In genomic region chr17:28842282-28843012, GRCh38 we compare ENCODE assay signal across 8 cellular contexts. TPM values are rescaled to one million over a fixed set of nuclear protein-coding genes. Genes with fewer than 3 reads are reported as not detected.
A peak's percentile ranks its signal among the peaks of the same experiment; 100 is the strongest.
DNase-seq lines count a peak whose midpoint lies in the region; ATAC-seq and TF ChIP-seq lines count a peak whose summit lies in the region.

Gene FAM222B (minus strand): TSS chr17:28842790. CDS start chr17:28766667, 76,123 bp downstream.

- H2AFZ ChIP-seq in Karpas-422 (ENCODE audit: low read length): peak within 1 kb of the TSS; percentile 60

- peak within 1 kb of the TSS; percentile 72 for H3K4me3 ChIP-seq in Karpas-422 (ENCODE audit: low read length)
- peak within 1 kb of the TSS; percentile 96 for H3K4me3 ChIP-seq in fibroblast of mammary gland (ENCODE audit: control insufficient read depth, low read depth, low read length)
- peak within 1 kb of the TSS; percentile 77 for H3K4me3 ChIP-seq in naive thymus-derived CD4-positive, alpha-beta T cell (ENCODE audit: low read length)

- peak within 1 kb of the TSS; percentile 96 to 100 (median 98) for H3K4me3 Mint-ChIP-seq in naive thymus-derived CD4-positive, alpha-beta T cell
- H3K4me3 Mint-ChIP-seq in stimulated activated memory B cell treated with anti-CD40 and anti-IgM and Interleukin-4, amounts not matched to agents 10 μg/mL and 1 μg/mL and 100 μg/mL, for 72 hours: peak within 1 kb of the TSS; percentile 93

- no peak for TF ChIP-seq CTCF in RWPE1 (conservative IDR thresholded peaks at IDR 0.05; ENCODE audit: low read depth)
- no peak for TF ChIP-seq CTCF in fibroblast of mammary gland (conservative IDR thresholded peaks at IDR 0.05; ENCODE audit: control insufficient read depth, insufficient read depth, low read depth, low read length)

- peak; percentile 71 for ATAC-seq in GM21717 (IDR thresholded peaks at IDR 0.05; ENCODE audit: unreplicated experiment)
- ATAC-seq in naive thymus-derived CD4-positive, alpha-beta T cell: peak; percentile 98
- ATAC-seq in stimulated activated memory B cell treated with anti-CD40 and anti-IgM and Interleukin-4, amounts not matched to agents 10 μg/mL and 1 μg/mL and 100 μg/mL, for 72 hours: peak; percentile 99

- H3K27ac ChIP-seq in Karpas-422 (ENCODE audit: low read length) (peak within 1 kb of the TSS; percentile 25; the same call in 1 of the 2 replicates), RWPE1 (peak within 1 kb of the TSS; percentile 82)
- H3K27ac ChIP-seq in naive thymus-derived CD4-positive, alpha-beta T cell (ENCODE audit: low read depth, low read length): peak within 1 kb of the TSS; percentile 78

- peaks cover 48% of the 10 kb centered on the region for H3K79me2 ChIP-seq in Karpas-422 (ENCODE audit: low read length)

- H3K36me3 ChIP-seq in Karpas-422 (ENCODE audit: insufficient read depth, low read length): no peaks in the 10 kb centered on the region
- H3K36me3 ChIP-seq in naive thymus-derived CD4-positive, alpha-beta T cell (ENCODE audit: control insufficient read depth in 2 of 3, insufficient read depth in 3 of 3, low read length in 3 of 3): peaks cover 0 to 11% (median 0%) of the 10 kb centered on the region in 3 experiments

- no peaks in the 10 kb centered on the region for H3K9me2 ChIP-seq in Karpas-422 (replicated peaks; ENCODE audit: insufficient read depth, low read length)

- peaks cover 11% of the 10 kb centered on the region for H3K4me1 ChIP-seq in Karpas-422 (ENCODE audit: low read length)
- H3K4me1 ChIP-seq in naive thymus-derived CD4-positive, alpha-beta T cell (ENCODE audit: control insufficient read depth in 2 of 2, insufficient read depth in 2 of 2, low read length in 2 of 2): peaks cover 8 to 13% of the 10 kb centered on the region in 2 donors

- H3K9ac ChIP-seq in Karpas-422 (ENCODE audit: low read length): peak within 1 kb of the TSS; percentile 79

- intact Hi-C loops in naive thymus-derived CD4-positive, alpha-beta T cell (cut with micrococcal nuclease): loop anchor here (1.0 to 2.0 kb wide), 9 partner anchors 12 to 116 kb away; partner anchors contain the start of genes DHRS13 (in 1 of the 2), FLOT2 (in 1 of the 2), NEK8 (in 1 of the 2) and TLCD1 (in 1 of the 2)

- H3K27ac Mint-ChIP-seq in naive thymus-derived CD4-positive, alpha-beta T cell: peak within 1 kb of the TSS; percentile 83 to 97 (median 92)
- H3K27ac Mint-ChIP-seq in stimulated activated memory B cell treated with anti-CD40 and anti-IgM and Interleukin-4, amounts not matched to agents 10 μg/mL and 1 μg/mL and 100 μg/mL, for 72 hours: peak within 1 kb of the TSS; percentile 91

- no peaks in the 10 kb centered on the region for H3K27me3 Mint-ChIP-seq in naive thymus-derived CD4-positive, alpha-beta T cell
- H3K27me3 Mint-ChIP-seq in stimulated activated memory B cell treated with anti-CD40 and anti-IgM and Interleukin-4, amounts not matched to agents 10 μg/mL and 1 μg/mL and 100 μg/mL, for 72 hours: no peaks in the 10 kb centered on the region

- DNase-seq in DMS 273 (lab: John Stamatoyannopoulos, UW; ENCODE audit: unreplicated experiment) (peak; percentile 96), Karpas-422 (peak; percentile 95), RWPE1 (ENCODE audit: low spot score) (peak; percentile 95), fibroblast of mammary gland (ENCODE audit: low read depth) (peak; percentile 75)
- peak; percentile 57 to 80 for DNase-seq in activated T-helper 1 cell treated with anti-CD3 and anti-CD28 coated beads, Interleukin-2, amount 50 U/mL, for 16 hours (ENCODE audit: low read depth in 1 of 2, low spot score in 1 of 2)
- DNase-seq in naive thymus-derived CD4-positive, alpha-beta T cell: peak; percentile 80 to 91 (median 86)

- no peaks in the 10 kb centered on the region for H4K20me1 ChIP-seq in Karpas-422 (ENCODE audit: insufficient read depth, low read depth, low read length)

- H3K4me2 ChIP-seq in Karpas-422 (ENCODE audit: low read depth, low read length, poor library complexity, severe bottlenecking): peak within 1 kb of the TSS; percentile 94

- CTCF ChIA-PET in RWPE1 (lab: Yijun Ruan, JAX): interaction anchor here (0.6 to 1.4 kb wide), 2 partner anchors 61 to 79 kb away, joined by 3 to 7 read pairs; no protein-coding TSS in a partner anchor
- CTCF ChIA-PET in naive thymus-derived CD4-positive, alpha-beta T cell (lab: Charles Lee): interaction anchor here (0.9 to 1.9 kb wide), 5 partner anchors 49 to 270 kb away, joined by 3 to 7 read pairs (median 5); no protein-coding TSS in a partner anchor

- H3K36me3 Mint-ChIP-seq in naive thymus-derived CD4-positive, alpha-beta T cell: peaks cover 0 to 10% (median 0%) of the 10 kb centered on the region in 5 donors
- H3K36me3 Mint-ChIP-seq in stimulated activated memory B cell treated with anti-CD40 and anti-IgM and Interleukin-4, amounts not matched to agents 10 μg/mL and 1 μg/mL and 100 μg/mL, for 72 hours: no peaks in the 10 kb centered on the region

- H3K9me3 ChIP-seq in Karpas-422 (ENCODE audit: low read length): no peaks in the 10 kb centered on the region
- H3K9me3 ChIP-seq in naive thymus-derived CD4-positive, alpha-beta T cell (ENCODE audit: control insufficient read depth in 2 of 3, low read length in 3 of 3): no peaks in the 10 kb centered on the region

- POLR2A ChIA-PET in RWPE1 (lab: Yijun Ruan, JAX; ENCODE audit: low non-redundant PET): interaction anchor here (0.6 kb wide), 2 partner anchors 16 to 80 kb away, joined by 3 to 5 read pairs; no protein-coding TSS in a partner anchor
- POLR2A ChIA-PET in naive thymus-derived CD4-positive, alpha-beta T cell (lab: Charles Lee): interaction anchor here (0.7 to 3.1 kb wide), 18 partner anchors 11 to 123 kb away, joined by 3 to 22 read pairs (median 4); partner anchors contain the start of genes FLOT2 and RPL23A

- no peaks in the 10 kb centered on the region for H3K9me3 Mint-ChIP-seq in naive thymus-derived CD4-positive, alpha-beta T cell
- no peaks in the 10 kb centered on the region for H3K9me3 Mint-ChIP-seq in stimulated activated memory B cell treated with anti-CD40 and anti-IgM and Interleukin-4, amounts not matched to agents 10 μg/mL and 1 μg/mL and 100 μg/mL, for 72 hours

- H3K4me1 Mint-ChIP-seq in naive thymus-derived CD4-positive, alpha-beta T cell: peaks cover 6 to 31% (median 26%) of the 10 kb centered on the region in 7 donors
- H3K4me1 Mint-ChIP-seq in stimulated activated memory B cell treated with anti-CD40 and anti-IgM and Interleukin-4, amounts not matched to agents 10 μg/mL and 1 μg/mL and 100 μg/mL, for 72 hours: peaks cover 23% of the 10 kb centered on the region

- H3K27me3 ChIP-seq in Karpas-422 (ENCODE audit: low read length): no peaks in the 10 kb centered on the region
- no peaks in the 10 kb centered on the region for H3K27me3 ChIP-seq in naive thymus-derived CD4-positive, alpha-beta T cell (ENCODE audit: control insufficient read depth in 2 of 2, insufficient read depth in 2 of 2, low read length in 2 of 2)

RNA-seq across cellular contexts. Expression of gene FAM222B, which starts in this region (rescaled TPM):
- 8.0 and 9.6 TPM in 2 replicates for total RNA-seq in Karpas-422 (2014; rRNA removed; shearing (Covaris generic); ENCODE audit: low replicate concordance)
- 10 to 100 TPM; 16.5 to 24.4 (median 22.3) TPM for total RNA-seq in naive thymus-derived CD4-positive, alpha-beta T cell
- 10 to 100 TPM; 11.8 to 23.1 TPM for polyA plus RNA-seq in naive thymus-derived CD4-positive, alpha-beta T cell

Comparison
In these comparisons a context has a peak if more than half of its experiments do, and no peak if none do; other contexts are left out.
1. Peak in every context shown above with its lines: DNase-seq, ATAC-seq, H3K4me3 ChIP-seq and H3K27ac ChIP-seq.
2. H3K27ac ChIP-seq: peak in every context shown above with its lines; median percentile 82 in RWPE1; 78 in naive thymus-derived CD4-positive, alpha-beta T cell; 25 in Karpas-422.